37 cellular contexts compared by ENCODE assay signal in genomic region chr15:29787767-29788166, GRCh38. TPM values are rescaled to one million over a fixed set of nuclear protein-coding genes. Genes with fewer than 3 reads are reported as not detected.
"Had no signal": no experiment of that assay in that cellular context is flagged by ENCODE, and none has a peak within 500 bp of the region (broad histone marks: within the 10 kb centered on the region; RNA-seq: fewer than 3 reads in every experiment).

No MANE protein-coding gene starts in this region.

- H3K27me3 Mint-ChIP-seq: activated B cell treated with CpG ODN at 0.5 μM for 24 hours; activated naive CD4-positive, alpha-beta T cell treated with anti-CD3 and anti-CD28 coated beads, Interleukin-2, amount 10 ng/mL, durations not matched to agents 7 days and 5 days; brain had no signal

- FAIRE-seq: bronchial epithelial cell, TTC549 had no signal

- H3K27me3 ChIP-seq: ascending aorta, cardiac muscle cell had no signal

- H3K4me3 ChIP-seq: ascending aorta, cardiac muscle cell had no signal

- DNase-seq: activated B cell treated with CpG ODN at 0.5 μM for 24 hours; activated CD4-positive, alpha-beta memory T cell treated with anti-CD3 and anti-CD28 coated beads for 36 hours; activated CD4-positive, alpha-beta T cell treated with anti-CD3 and anti-CD28 coated beads for 4 hours; activated CD4-positive, alpha-beta T cell treated with anti-CD3 and anti-CD28 coated beads, Interleukin-2, amount 10 ng/mL, durations not matched to agents 24 days and 14 days; activated CD4-positive, alpha-beta T cell treated with anti-CD3 and anti-CD28 coated beads, Interleukin-2, amount 50 U/mL, for 1 hour; activated CD4-positive, alpha-beta T cell treated with anti-CD3 and anti-CD28 coated beads, Interleukin-2, amount 50 U/mL, for 4 hours; activated CD4-positive, CD25-positive, alpha-beta regulatory T cell treated with anti-CD3 and anti-CD28 coated beads, Interleukin-2, amount 50 U/mL, for 72 hours; activated CD8-positive, alpha-beta memory T cell treated with anti-CD3 and anti-CD28 coated beads, Interleukin-2, amount 50 U/mL, for 4 hours; activated CD8-positive, alpha-beta T cell treated with anti-CD3 and anti-CD28 coated beads for 36 hours; activated effector memory CD4-positive, alpha-beta T cell treated with Interleukin-2 at 50 U/mL for 16 hours; activated gamma-delta T cell; activated naive CD4-positive, alpha-beta T cell treated with anti-CD3 and anti-CD28 coated beads, Interleukin-2, amount 10 ng/mL, durations not matched to agents 7 days and 5 days; activated naive CD4-positive, alpha-beta T cell treated with Interleukin-2 at 50 U/mL for 16 hours; activated naive CD8-positive, alpha-beta T cell treated with anti-CD3 and anti-CD28 coated beads, Interleukin-2, amount 10 ng/mL, durations not matched to agents 7 days and 5 days; activated naive CD8-positive, alpha-beta T cell treated with anti-CD3 and anti-CD28 coated beads, Interleukin-2, amount 50 U/mL, for 24 hours; activated T-cell treated with anti-CD3 and anti-CD28 coated beads for 4 hours; activated T-cell treated with anti-CD3 and anti-CD28 coated beads, Interleukin-2, amount 50 U/mL, for 1 hour; activated T-cell treated with anti-CD3 and anti-CD28 coated beads, Interleukin-2, amount 50 U/mL, for 4 hours; amygdala; anterior cingulate cortex; caudate nucleus; T-helper 1 cell; T-helper 2 cell; T-helper 9 cell had no signal

- H3K4me1 Mint-ChIP-seq: activated B cell treated with CpG ODN at 0.5 μM for 24 hours; activated CD4-positive, alpha-beta T cell treated with anti-CD3 and anti-CD28 coated beads, Interleukin-2, amount 10 ng/mL, durations not matched to agents 24 days and 14 days; activated naive CD4-positive, alpha-beta T cell treated with anti-CD3 and anti-CD28 coated beads, Interleukin-2, amount 10 ng/mL, durations not matched to agents 7 days and 5 days; activated naive CD4-positive, alpha-beta T cell treated with anti-CD3 and anti-CD28 coated beads, Interleukin-2, amount 50 U/mL, for 24 hours; activated naive CD8-positive, alpha-beta T cell treated with anti-CD3 and anti-CD28 coated beads, Interleukin-2, amount 10 ng/mL, durations not matched to agents 7 days and 5 days; activated naive CD8-positive, alpha-beta T cell treated with anti-CD3 and anti-CD28 coated beads, Interleukin-2, amount 50 U/mL, for 24 hours; central memory CD8-positive, alpha-beta T cell had no signal

- H3K27ac ChIP-seq: ascending aorta, cardiac muscle cell, VCaP had no signal

- H3K27ac Mint-ChIP-seq: activated B cell treated with CpG ODN at 0.5 μM for 24 hours; activated CD4-positive, alpha-beta memory T cell treated with anti-CD3 and anti-CD28 coated beads for 36 hours; activated CD4-positive, alpha-beta T cell treated with anti-CD3 and anti-CD28 coated beads, Interleukin-2, amount 10 ng/mL, durations not matched to agents 24 days and 14 days; activated CD8-positive, alpha-beta T cell treated with anti-CD3 and anti-CD28 coated beads for 36 hours; activated naive CD4-positive, alpha-beta T cell treated with anti-CD3 and anti-CD28 coated beads, Interleukin-2, amount 10 ng/mL, durations not matched to agents 7 days and 5 days; activated naive CD4-positive, alpha-beta T cell treated with anti-CD3 and anti-CD28 coated beads, Interleukin-2, amount 50 U/mL, for 24 hours; activated naive CD8-positive, alpha-beta T cell; activated naive CD8-positive, alpha-beta T cell treated with anti-CD3 and anti-CD28 coated beads, Interleukin-2, amount 10 ng/mL, durations not matched to agents 7 days and 5 days; activated naive CD8-positive, alpha-beta T cell treated with anti-CD3 and anti-CD28 coated beads, Interleukin-2, amount 50 U/mL, for 24 hours; activated T-helper 2 cell treated with anti-CD3 and anti-CD28 coated beads, Interferon-gamma antibody, Interleukin-2, Interleukin-4, amounts not matched to agents 10 μg/mL and 5 μg/mL and 100 μg/mL, durations not matched to agents 14 hours and 24 hours and 36 hours; brain; T-helper 1 cell treated with Interleukin-12 subunit alpha and Interleukin-12 subunit beta and Interleukin-4 antibody, amounts not matched to agents 30 μg/mL and 1 μg/mL, for 36 hours; T-helper 2 cell treated with Interferon-gamma antibody and Interleukin-4, amounts not matched to agents 5 μg/mL and 100 μg/mL, for 36 hours had no signal

- ATAC-seq: activated CD8-positive, alpha-beta T cell treated with anti-CD3 and anti-CD28 coated beads for 36 hours; activated naive CD8-positive, alpha-beta T cell treated with anti-CD3 and anti-CD28 coated beads, Interleukin-2, amount 50 U/mL, for 24 hours; activated T-cell treated with anti-CD3 and anti-CD28 coated beads, Interleukin-2, amount 50 U/mL, for 4 hours had no signal

- H3K9me3 ChIP-seq: ascending aorta had no signal

- H3K9me3 Mint-ChIP-seq: activated B cell treated with CpG ODN at 0.5 μM for 24 hours; activated CD4-positive, alpha-beta memory T cell treated with anti-CD3 and anti-CD28 coated beads for 36 hours; activated CD4-positive, alpha-beta T cell treated with anti-CD3 and anti-CD28 coated beads, Interleukin-2, amount 10 ng/mL, durations not matched to agents 24 days and 14 days; activated CD8-positive, alpha-beta T cell treated with anti-CD3 and anti-CD28 coated beads for 36 hours; activated naive CD4-positive, alpha-beta T cell treated with anti-CD3 and anti-CD28 coated beads, Interleukin-2, amount 10 ng/mL, durations not matched to agents 7 days and 5 days; activated naive CD4-positive, alpha-beta T cell treated with anti-CD3 and anti-CD28 coated beads, Interleukin-2, amount 50 U/mL, for 24 hours; activated naive CD8-positive, alpha-beta T cell treated with anti-CD3 and anti-CD28 coated beads, Interleukin-2, amount 10 ng/mL, durations not matched to agents 7 days and 5 days; activated T-helper 2 cell treated with anti-CD3 and anti-CD28 coated beads, Interferon-gamma antibody, Interleukin-2, Interleukin-4, amounts not matched to agents 10 μg/mL and 5 μg/mL and 100 μg/mL, durations not matched to agents 14 hours and 24 hours and 36 hours; T-helper 1 cell treated with Interleukin-12 subunit alpha and Interleukin-12 subunit beta and Interleukin-4 antibody, amounts not matched to agents 30 μg/mL and 1 μg/mL, for 36 hours; T-helper 2 cell treated with Interferon-gamma antibody and Interleukin-4, amounts not matched to agents 5 μg/mL and 100 μg/mL, for 36 hours had no signal

- H3K36me3 Mint-ChIP-seq: activated CD4-positive, alpha-beta memory T cell treated with anti-CD3 and anti-CD28 coated beads for 36 hours; activated naive CD4-positive, alpha-beta T cell treated with anti-CD3 and anti-CD28 coated beads, Interleukin-2, amount 10 ng/mL, durations not matched to agents 7 days and 5 days; activated naive CD4-positive, alpha-beta T cell treated with anti-CD3 and anti-CD28 coated beads, Interleukin-2, amount 50 U/mL, for 24 hours; activated naive CD8-positive, alpha-beta T cell; activated naive CD8-positive, alpha-beta T cell treated with anti-CD3 and anti-CD28 coated beads, Interleukin-2, amount 10 ng/mL, durations not matched to agents 7 days and 5 days had no signal

- H3K36me3 ChIP-seq: ascending aorta, cardiac muscle cell had no signal

- H3K4me3 Mint-ChIP-seq: activated B cell treated with CpG ODN at 0.5 μM for 24 hours; activated CD4-positive, alpha-beta memory T cell treated with anti-CD3 and anti-CD28 coated beads for 36 hours; activated CD4-positive, alpha-beta T cell treated with anti-CD3 and anti-CD28 coated beads, Interleukin-2, amount 10 ng/mL, durations not matched to agents 24 days and 14 days; activated CD8-positive, alpha-beta T cell treated with anti-CD3 and anti-CD28 coated beads for 36 hours; activated naive CD4-positive, alpha-beta T cell treated with anti-CD3 and anti-CD28 coated beads, Interleukin-2, amount 10 ng/mL, durations not matched to agents 7 days and 5 days; activated naive CD4-positive, alpha-beta T cell treated with anti-CD3 and anti-CD28 coated beads, Interleukin-2, amount 50 U/mL, for 24 hours; activated naive CD8-positive, alpha-beta T cell; activated naive CD8-positive, alpha-beta T cell treated with anti-CD3 and anti-CD28 coated beads, Interleukin-2, amount 10 ng/mL, durations not matched to agents 7 days and 5 days; activated naive CD8-positive, alpha-beta T cell treated with anti-CD3 and anti-CD28 coated beads, Interleukin-2, amount 50 U/mL, for 24 hours; activated T-cell treated with anti-CD3 and anti-CD28 coated beads, Interleukin-2, amount 50 U/mL, for 4 hours; brain; central memory CD8-positive, alpha-beta T cell; T-helper 1 cell treated with Interleukin-12 subunit alpha and Interleukin-12 subunit beta and Interleukin-4 antibody, amounts not matched to agents 30 μg/mL and 1 μg/mL, for 36 hours; T-helper 2 cell treated with Interferon-gamma antibody and Interleukin-4, amounts not matched to agents 5 μg/mL and 100 μg/mL, for 36 hours had no signal

RNA-seq across cellular contexts. Expression of gene TJP1, which starts 34.5 kb away (rescaled TPM):
- total RNA-seq: activated CD4-positive, alpha-beta memory T cell treated with anti-CD3 and anti-CD28 coated beads for 36 hours; activated CD4-positive, alpha-beta T cell treated with anti-CD3 and anti-CD28 coated beads, Interleukin-2, amount 10 ng/mL, durations not matched to agents 24 days and 14 days; activated CD8-positive, alpha-beta memory T cell treated with anti-CD3 and anti-CD28 coated beads for 36 hours; activated CD8-positive, alpha-beta T cell treated with anti-CD3 and anti-CD28 coated beads for 36 hours; activated naive CD8-positive, alpha-beta T cell treated with anti-CD3 and anti-CD28 coated beads, Interleukin-2, amount 10 ng/mL, durations not matched to agents 7 days and 5 days; activated T-helper 2 cell treated with anti-CD3 and anti-CD28 coated beads, Interferon-gamma antibody, Interleukin-2, Interleukin-4, amounts not matched to agents 10 μg/mL and 5 μg/mL and 100 μg/mL, durations not matched to agents 14 hours and 24 hours and 36 hours had no signal
